ENCODE assay signal across 22 cellular contexts in genomic region chr15:47796339-47796738, GRCh38.
"Had no signal": no experiment of that assay in that cellular context is flagged by ENCODE, and none has a peak within 500 bp of the region (broad histone marks: within the 10 kb centered on the region; RNA-seq: fewer than 3 reads in every experiment).

No MANE protein-coding gene starts in this region.

- H3K36me3 ChIP-seq: gastroesophageal sphincter, vagina had no signal

- ATAC-seq: activated T-cell treated with anti-CD3 and anti-CD28 coated beads, Interleukin-2, amount 50 U/mL, for 72 hours; gastroesophageal sphincter; naive thymus-derived CD4-positive, alpha-beta T cell; sciatic nerve; stimulated activated naive CD8-positive, alpha-beta T cell treated with anti-CD3 and anti-CD28 coated beads, Interleukin-15, amount 100 ng/mL, for 72 hours had no signal

- H3K27me3 Mint-ChIP-seq: stimulated activated memory B cell treated with anti-CD40 and anti-IgM and Interleukin-4, amounts not matched to agents 10 μg/mL and 1 μg/mL and 100 μg/mL, for 72 hours had no signal

- H3K4me3 Mint-ChIP-seq: activated naive CD8-positive, alpha-beta T cell; activated T-cell treated with anti-CD3 and anti-CD28 coated beads, Interleukin-2, amount 50 U/mL, for 72 hours; naive thymus-derived CD4-positive, alpha-beta T cell; stimulated activated memory B cell treated with anti-CD40 and anti-IgM and Interleukin-4, amounts not matched to agents 10 μg/mL and 1 μg/mL and 100 μg/mL, for 72 hours; stimulated activated naive CD8-positive, alpha-beta T cell treated with anti-CD3 and anti-CD28 coated beads, Interleukin-15, amount 100 ng/mL, for 72 hours; type B pancreatic cell had no signal

- H3K4me3 ChIP-seq: coronary artery, dorsolateral prefrontal cortex, gastroesophageal sphincter, vagina had no signal

- H3K27me3 ChIP-seq: dorsolateral prefrontal cortex, gastroesophageal sphincter, vagina had no signal

- H3K4me1 Mint-ChIP-seq: naive thymus-derived CD4-positive, alpha-beta T cell; stimulated activated memory B cell treated with anti-CD40 and anti-IgM and Interleukin-4, amounts not matched to agents 10 μg/mL and 1 μg/mL and 100 μg/mL, for 72 hours; stimulated activated naive CD8-positive, alpha-beta T cell treated with anti-CD3 and anti-CD28 coated beads, Interleukin-15, amount 100 ng/mL, for 72 hours had no signal

- H3K27ac Mint-ChIP-seq: activated naive CD8-positive, alpha-beta T cell; activated T-cell treated with anti-CD3 and anti-CD28 coated beads, Interleukin-2, amount 50 U/mL, for 72 hours; naive thymus-derived CD4-positive, alpha-beta T cell; stimulated activated memory B cell treated with anti-CD40 and anti-IgM and Interleukin-4, amounts not matched to agents 10 μg/mL and 1 μg/mL and 100 μg/mL, for 72 hours; stimulated activated naive CD8-positive, alpha-beta T cell treated with anti-CD3 and anti-CD28 coated beads, Interleukin-15, amount 100 ng/mL, for 72 hours; type B pancreatic cell had no signal

- H3K36me3 Mint-ChIP-seq: activated naive CD8-positive, alpha-beta T cell; naive thymus-derived CD4-positive, alpha-beta T cell; stimulated activated memory B cell treated with anti-CD40 and anti-IgM and Interleukin-4, amounts not matched to agents 10 μg/mL and 1 μg/mL and 100 μg/mL, for 72 hours; type B pancreatic cell had no signal

- H3K27ac ChIP-seq: coronary artery, gastroesophageal sphincter, vagina had no signal

- H3K9me3 Mint-ChIP-seq: stimulated activated memory B cell treated with anti-CD40 and anti-IgM and Interleukin-4, amounts not matched to agents 10 μg/mL and 1 μg/mL and 100 μg/mL, for 72 hours; stimulated activated naive CD8-positive, alpha-beta T cell treated with anti-CD3 and anti-CD28 coated beads, Interleukin-15, amount 100 ng/mL, for 72 hours had no signal

- H3K9me3 ChIP-seq: gastroesophageal sphincter, vagina had no signal

- DNase-seq: activated CD4-positive, alpha-beta T cell treated with anti-CD3 and anti-CD28 coated beads, Interleukin-2, amount 50 U/mL, for 1 hour; activated naive CD4-positive, alpha-beta T cell treated with Interleukin-2 at 50 U/mL for 16 hours; activated T-cell treated with anti-CD3 and anti-CD28 coated beads for 4 hours; activated T-cell treated with anti-CD3 and anti-CD28 coated beads, Interleukin-2, amount 50 U/mL, for 72 hours; anterior cingulate cortex; dorsolateral prefrontal cortex; kidney glomerular epithelial cell; midbrain; naive thymus-derived CD4-positive, alpha-beta T cell; nucleus accumbens; small intestine; stimulated activated CD4-positive, alpha-beta T cell treated with anti-CD3 and anti-CD28 coated beads, Interleukin-4, amount 100 ng/mL, for 24 hours; stimulated activated naive CD8-positive, alpha-beta T cell treated with anti-CD3 and anti-CD28 coated beads, Interleukin-15, amount 100 ng/mL, for 72 hours; substantia nigra; T-helper 2 cell had no signal
